ENCODE assay signal across 7 cellular contexts in the genomic region with DNA sequence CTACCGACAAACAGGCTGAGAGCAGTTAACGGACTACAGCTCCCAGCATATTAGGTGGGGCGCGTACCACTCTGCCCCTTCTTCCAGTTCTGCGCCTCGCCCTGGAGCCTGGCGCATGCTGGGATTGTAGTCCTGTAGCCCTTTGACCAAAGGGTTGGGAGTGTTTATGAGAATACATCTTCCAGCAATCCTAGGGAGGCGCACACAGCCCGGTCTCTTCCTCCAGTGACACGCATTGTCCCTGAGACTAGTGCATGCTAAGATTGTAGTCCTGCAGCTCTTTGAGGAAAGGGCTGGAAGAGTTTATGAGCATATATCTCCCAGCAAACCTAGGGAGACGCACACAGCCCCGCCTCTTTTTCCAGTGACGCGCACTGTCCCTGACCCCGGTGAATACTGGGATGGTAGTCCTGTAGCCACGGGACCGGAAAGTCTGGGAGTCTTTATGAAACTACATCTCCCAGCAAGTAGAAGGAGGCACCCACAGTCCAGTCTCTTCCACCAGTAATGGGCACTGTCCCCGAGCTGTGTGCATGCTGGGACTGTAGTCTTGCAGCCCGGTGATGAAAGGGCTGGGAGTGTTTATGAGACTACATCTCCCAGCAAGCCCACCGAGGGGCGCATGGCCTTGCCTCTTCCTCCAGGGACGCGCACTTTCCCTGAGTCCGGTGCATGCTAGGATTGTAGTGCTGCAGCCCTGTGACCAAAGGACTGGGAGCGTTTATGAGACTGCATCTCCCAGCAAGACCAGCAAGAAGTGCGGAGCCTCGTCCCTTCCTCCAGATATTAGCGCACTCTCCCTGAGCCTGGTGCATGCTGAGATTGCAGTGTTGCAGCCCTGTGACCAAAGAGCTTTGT.
A peak's percentile ranks its signal among the peaks of the same experiment; 100 is the strongest.
DNase-seq lines count a peak whose midpoint lies in the region; ATAC-seq and TF ChIP-seq lines count a peak whose summit lies in the region.
"Not testable (repeated sequence)": the region's sequence is repeated elsewhere in the genome, so short reads cannot be mapped to it uniquely, and the experiment has no call there.

No MANE protein-coding gene starts in this region.

- DNase-seq in NCI-H526 (lab: John Stamatoyannopoulos, UW), result peak; percentile 71 to 82
- DNase-seq in brain microvascular endothelial cell, result peak; percentile 56
- peak; percentile 70 to 88 (median 83) for DNase-seq in right cardiac atrium
- peak; percentile 8 for DNase-seq in retina

- H3K36me3 ChIP-seq in brain microvascular endothelial cell (replicated peaks), result not testable (repeated sequence)

- WGBS in right cardiac atrium, result 18% methylated on average over 28 of the region's 28 CpGs

- H3K4me1 ChIP-seq in right cardiac atrium (ENCODE audit: control insufficient read depth, insufficient read depth, low read length), result not testable (repeated sequence)

- not testable (repeated sequence) for TF ChIP-seq CTCF in WI38 (IDR thresholded peaks at IDR 0.05; ENCODE audit: low read depth, low read length); brain microvascular endothelial cell (IDR thresholded peaks at IDR 0.05; ENCODE audit: low read depth, low read length, missing control alignments)

- H3K27me3 ChIP-seq in brain microvascular endothelial cell (replicated peaks); right cardiac atrium (ENCODE audit: control insufficient read depth, insufficient read depth): not testable (repeated sequence)

- H3K4me3 ChIP-seq in GM08714 (ENCODE audit: low read length), result peak overlapping the region; percentile 23; the same call in 1 of the 2 replicates
- H3K4me3 ChIP-seq in WI38 (ENCODE audit: low read depth, low read length), result peak overlapping the region; percentile 32
- H3K4me3 ChIP-seq in brain microvascular endothelial cell (ENCODE audit: low read depth, low read length); right cardiac atrium (ENCODE audit: low read length): not testable (repeated sequence)

- ATAC-seq in HG03469 (IDR thresholded peaks at IDR 0.05; ENCODE audit: unreplicated experiment) (peak; percentile 59), right cardiac atrium (peak; percentile 100)

- H3K9me3 ChIP-seq in right cardiac atrium (ENCODE audit: control insufficient read depth, low read length), result not testable (repeated sequence)

- not testable (repeated sequence) for H3K27ac ChIP-seq in brain microvascular endothelial cell; right cardiac atrium (ENCODE audit: low read length)

- intact Hi-C loops in right cardiac atrium (cut with DNase I), result loop anchor here in 1 of 4 donors (5.0 kb wide), 1 partner anchor 92 kb away; no protein-coding TSS in a partner anchor

- in situ Hi-C loops in brain microvascular endothelial cell (cut with HindIII; ENCODE audit: low pct_ligation_motif_present, low sequenced_read_pairs), result not testable (repeated sequence)

Comparison
In these comparisons a context has a peak if more than half of its experiments do, and no peak if none do; other contexts are left out.
1. DNase-seq: peak in every context shown above with its lines; median percentile 83 in right cardiac atrium; 76 in NCI-H526; 56 in brain microvascular endothelial cell; 8 in retina.